Comparison of ENCODE assay signal across 13 cellular contexts in genomic region chr9:22214497-22215031, GRCh38.
A peak's percentile ranks its signal among the peaks of the same experiment; 100 is the strongest.
DNase-seq lines count a peak whose midpoint lies in the region; FAIRE-seq and TF ChIP-seq lines count a peak whose summit lies in the region.
"Had no signal": no experiment of that assay in that cellular context is flagged by ENCODE, and none has a peak within 500 bp of the region (broad histone marks: within the 10 kb centered on the region; RNA-seq: fewer than 3 reads in every experiment).

No MANE protein-coding gene starts in this region.

- peak overlapping the region; percentile 23 for H3K27ac ChIP-seq in astrocyte (ENCODE audit: low read depth, low read length)
- H3K27ac ChIP-seq: suprapubic skin had no signal

- POLR2A ChIA-PET in HEK293T (lab: Yijun Ruan, JAX) = no interaction called here

- no peaks in the 10 kb centered on the region for H3K36me3 ChIP-seq in astrocyte (ENCODE audit: insufficient read depth, low read length)
- H3K36me3 ChIP-seq: suprapubic skin had no signal

- DNase-seq in Calu3 (no peak), HCEC 1CT (peak; percentile 77), astrocyte (ENCODE audit: low read depth) (peak; percentile 47), kidney tubule cell (ENCODE audit: low spot score) (peak; percentile 12), HEK293T (ENCODE audit: extremely low spot score) (no peak), islet precursor cell (no peak)
- no peak for DNase-seq in stimulated activated CD8-positive, alpha-beta memory T cell treated with anti-CD3 and anti-CD28 coated beads, Interleukin-4, amount 100 ng/mL, for 48 hours
- DNase-seq: activated CD8-positive, alpha-beta memory T cell treated with anti-CD3 and anti-CD28 coated beads, Interleukin-2, amount 50 U/mL, for 48 hours; CD4-positive, alpha-beta memory T cell; NCI-H1436; SIG-M5 had no signal

- H3K9ac ChIP-seq in astrocyte (ENCODE audit: low read length) = peak overlapping the region; percentile 31

- peak overlapping the region; percentile 42 for H3K4me2 ChIP-seq in astrocyte (ENCODE audit: low read length)

- H3K9me3 Mint-ChIP-seq in Calu3 (ENCODE audit: low read depth, unreplicated experiment) (peaks cover 2% of the 10 kb centered on the region), astrocyte (ENCODE audit: unreplicated experiment) (no peaks in the 10 kb centered on the region)

- no peak for TF ChIP-seq CTCF in Calu3 (IDR thresholded peaks at IDR 0.05; ENCODE audit: unreplicated experiment)
- no peak for TF ChIP-seq CTCF in astrocyte (IDR thresholded peaks at IDR 0.05; ENCODE audit: insufficient read depth, low read depth, low read length)

- no peaks in the 10 kb centered on the region for H3K9me3 ChIP-seq in astrocyte (ENCODE audit: insufficient read depth, low read depth, low read length)
- H3K9me3 ChIP-seq: suprapubic skin had no signal

- H3K4me3 Mint-ChIP-seq in Calu3 (ENCODE audit: low read depth, unreplicated experiment) = no peak overlapping the region
- peak overlapping the region; percentile 61 for H3K4me3 Mint-ChIP-seq in astrocyte (ENCODE audit: unreplicated experiment)
- H3K4me3 Mint-ChIP-seq: CD4-positive, alpha-beta memory T cell had no signal

- no peaks in the 10 kb centered on the region for H4K20me1 ChIP-seq in astrocyte (ENCODE audit: insufficient read depth, low read length)

- peaks cover 10% of the 10 kb centered on the region for H3K36me3 Mint-ChIP-seq in Calu3 (ENCODE audit: insufficient read depth, unreplicated experiment)
- no peaks in the 10 kb centered on the region for H3K36me3 Mint-ChIP-seq in astrocyte (ENCODE audit: low read depth, unreplicated experiment)
- H3K36me3 Mint-ChIP-seq: CD4-positive, alpha-beta memory T cell had no signal

- peak overlapping the region; percentile 42 for H3K27ac Mint-ChIP-seq in Calu3 (ENCODE audit: unreplicated experiment)
- H3K27ac Mint-ChIP-seq in astrocyte (ENCODE audit: unreplicated experiment) = peak overlapping the region; percentile 93

- H3K4me1 Mint-ChIP-seq in Calu3 (ENCODE audit: low read depth, unreplicated experiment) = peaks cover 16% of the 10 kb centered on the region
- H3K4me1 Mint-ChIP-seq in astrocyte (ENCODE audit: low read depth, unreplicated experiment) = peaks cover 67% of the 10 kb centered on the region

- intact Hi-C loops in Calu3 (cut with micrococcal nuclease; ENCODE audit: unreplicated experiment) = loop anchor here (5.0 kb wide), 1 partner anchor 57 kb away; no protein-coding TSS in a partner anchor

- peak; percentile 80 for FAIRE-seq in astrocyte (lab: Jason Lieb, UNC)
- FAIRE-seq: HepG2 had no signal

- H3K27me3 Mint-ChIP-seq in Calu3 (ENCODE audit: unreplicated experiment) = no peaks in the 10 kb centered on the region
- H3K27me3 Mint-ChIP-seq in astrocyte (ENCODE audit: low read depth, unreplicated experiment) = no peaks in the 10 kb centered on the region
- H3K27me3 Mint-ChIP-seq: CD4-positive, alpha-beta memory T cell had no signal

- peak overlapping the region; percentile 50 for H2AFZ ChIP-seq in astrocyte (ENCODE audit: low read depth, low read length)

- no peaks in the 10 kb centered on the region for H3K27me3 ChIP-seq in astrocyte (ENCODE audit: insufficient read depth, low read length)
- H3K27me3 ChIP-seq: suprapubic skin had no signal

- CTCF ChIA-PET in Calu3 (lab: Charles Lee) (interaction anchor here (0.7 kb wide), 1 partner anchor 25 kb away, joined by 8 read pairs; no protein-coding TSS in a partner anchor), HEK293T (lab: Yijun Ruan, JAX) (no interaction called here)

- no peak overlapping the region for H3K4me3 ChIP-seq in astrocyte (ENCODE audit: insufficient read depth, low read depth, low read length)
- H3K4me3 ChIP-seq: suprapubic skin had no signal

- H3K4me1 ChIP-seq in astrocyte (ENCODE audit: insufficient read depth, low read length) = peaks cover 45% of the 10 kb centered on the region

- no TSS peak for BruUV-seq in Calu3 (replicated peaks; lab: Mats Ljungman, UMichigan)

- H3K79me2 ChIP-seq in astrocyte (ENCODE audit: insufficient read depth, low read length) = no peaks in the 10 kb centered on the region

TF ChIP-seq in HEK293T, 16 proteins besides CTCF, POLR2A, EP300 and RAD21:
- no peak for TF ChIP-seq FOXM1 (IDR thresholded peaks at IDR 0.05; ENCODE audit: borderline replicate concordance)
- TF ChIP-seq HDGF (IDR thresholded peaks at IDR 0.05; ENCODE audit: borderline replicate concordance) = no peak
- TF ChIP-seq ARNT (IDR thresholded peaks at IDR 0.05) = no peak
- no peak for TF ChIP-seq PKNOX1 (IDR thresholded peaks at IDR 0.05)

Comparison
In these comparisons a context has a peak if more than half of its experiments do, and no peak if none do; other contexts are left out.
1. DNase-seq: peak in HCEC 1CT (single experiment), astrocyte (single experiment) and kidney tubule cell (single experiment); none in Calu3 (single experiment), HEK293T (single experiment), stimulated activated CD8-positive, alpha-beta memory T cell treated with anti-CD3 and anti-CD28 coated beads, Interleukin-4, amount 100 ng/mL, for 48 hours (single experiment) and islet precursor cell (single experiment).